ENCODE assay signal across 21 cellular contexts in the genomic region with DNA sequence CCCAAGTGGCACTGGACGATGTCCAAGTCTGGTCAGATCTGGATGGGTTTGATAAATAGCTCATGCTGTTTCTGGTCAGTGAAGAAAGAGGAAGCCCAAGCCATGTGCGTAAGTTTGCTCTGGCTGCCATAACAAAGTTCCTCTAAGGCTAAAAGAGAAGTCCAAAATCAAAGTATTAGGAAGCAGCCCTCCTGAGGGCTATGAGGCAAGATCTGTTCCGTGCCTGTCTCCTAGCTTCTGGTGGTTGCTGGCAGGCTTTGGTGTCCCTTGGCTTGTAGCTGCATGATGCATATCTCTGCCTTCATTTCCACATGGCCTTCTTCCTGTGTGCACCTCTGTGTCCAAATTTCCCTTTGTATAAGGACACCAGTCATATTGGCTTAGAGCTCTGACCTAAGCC.
"Had no signal": no experiment of that assay in that cellular context is flagged by ENCODE, and none has a peak within 500 bp of the region (broad histone marks: within the 10 kb centered on the region; RNA-seq: fewer than 3 reads in every experiment).

No MANE protein-coding gene starts in this region.

- H3K4me3 ChIP-seq: breast epithelium, Peyer's patch, SJSA1 had no signal

- H3K4me2 ChIP-seq: KMS-11 had no signal

- H3K9ac ChIP-seq: KMS-11 had no signal

- H3K4me1 ChIP-seq: breast epithelium, Peyer's patch, SJSA1 had no signal

- H3K27ac ChIP-seq: breast epithelium, KMS-11, Peyer's patch, RWPE1, SJSA1 had no signal

- DNase-seq: activated CD4-positive, alpha-beta T cell treated with anti-CD3 and anti-CD28 coated beads, Interleukin-2, amount 10 ng/mL, durations not matched to agents 24 days and 14 days; activated CD4-positive, alpha-beta T cell treated with anti-CD3 and anti-CD28 coated beads, Interleukin-2, amount 50 U/mL, for 48 hours; activated CD4-positive, CD25-positive, alpha-beta regulatory T cell treated with anti-CD3 and anti-CD28 coated beads, Interleukin-2, amount 50 U/mL, for 72 hours; activated CD8-positive, alpha-beta memory T cell treated with anti-CD3 and anti-CD28 coated beads, Interleukin-2, amount 10 ng/mL, durations not matched to agents 7 days and 5 days; activated effector memory CD4-positive, alpha-beta T cell treated with Interleukin-2 at 50 U/mL for 16 hours; activated naive CD4-positive, alpha-beta T cell; activated T-cell treated with anti-CD3 and anti-CD28 coated beads, Interleukin-2, amount 50 U/mL, for 24 hours; aorta; NCI-H1105 treated with DMSO at 0.1 percent for 48 hours; NCI-H1436 treated with DMSO at 0.1 percent for 48 hours; NCI-H187; NCI-H2171; NCI-H2227 treated with DMSO at 0.1 percent for 48 hours; Peyer's patch; Right ventricle myocardium superior; T-helper 2 cell; T1000 had no signal

- H3K9me3 ChIP-seq: breast epithelium, Peyer's patch, SJSA1 had no signal

- H3K27me3 ChIP-seq: breast epithelium, Peyer's patch, SJSA1 had no signal

- H3K36me3 ChIP-seq: breast epithelium, Peyer's patch, SJSA1 had no signal
